ENCODE assay signal across 16 cellular contexts in the genomic region with DNA sequence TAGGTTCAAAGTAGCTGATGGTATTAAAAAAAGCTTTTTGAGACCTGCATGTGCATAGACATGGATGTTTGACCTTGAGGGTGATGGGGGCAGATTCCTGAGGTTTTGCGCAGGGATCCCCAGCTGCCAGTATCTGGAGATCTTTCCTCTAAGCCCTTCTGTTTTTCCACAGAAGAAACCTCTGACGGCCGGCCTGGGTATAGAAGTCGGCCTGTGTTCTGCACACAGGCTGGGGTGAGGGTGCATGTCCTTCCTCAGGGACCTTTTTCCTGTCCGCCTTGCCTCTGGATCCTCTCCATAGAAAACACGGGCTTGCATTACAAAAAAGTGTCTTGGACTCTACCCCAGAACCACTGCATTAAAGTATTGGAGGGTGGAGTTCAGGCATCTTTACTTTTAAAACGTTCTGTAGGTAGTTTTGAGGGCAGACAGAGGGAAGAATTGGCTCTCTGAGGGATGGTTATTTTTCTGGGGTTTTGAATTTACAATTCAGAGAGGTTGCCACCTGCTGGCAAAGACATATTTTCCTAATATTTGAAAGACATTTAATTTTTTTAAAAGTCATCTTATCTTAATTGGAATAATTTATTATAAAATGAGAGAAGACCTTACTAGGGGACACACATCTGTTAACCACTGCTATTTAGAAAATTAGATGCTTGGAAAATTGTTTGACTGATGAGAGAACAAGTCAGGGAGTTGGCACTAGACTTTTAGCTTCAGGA.
A peak's percentile ranks its signal among the peaks of the same experiment; 100 is the strongest.
DNase-seq lines count a peak whose midpoint lies in the region; ATAC-seq and TF ChIP-seq lines count a peak whose summit lies in the region.
"Had no signal": no experiment of that assay in that cellular context is flagged by ENCODE, and none has a peak within 500 bp of the region (broad histone marks: within the 10 kb centered on the region; RNA-seq: fewer than 3 reads in every experiment).

No MANE protein-coding gene starts in this region.

- BruUV-seq in A673 (replicated peaks; lab: Mats Ljungman, UMichigan) = no TSS peak

- H3K4me1 ChIP-seq in A673 (ENCODE audit: insufficient read depth, low read length, poor library complexity, severe bottlenecking) (no peaks in the 10 kb centered on the region), foreskin keratinocyte (no peaks in the 10 kb centered on the region)
- H3K4me1 ChIP-seq: adrenal gland, SJCRH30 had no signal

- DNase-seq in A673 (ENCODE audit: low spot score) (peak; percentile 11), Kasumi-1 (lab: John Stamatoyannopoulos, UW) (peak; percentile 5 to 44), RPMI8226 (peak; percentile 10), foreskin keratinocyte (no peak), GF-D8 (lab: John Stamatoyannopoulos, UW) (no peak), GM03348 (ENCODE audit: low spot score) (no peak)
- DNase-seq: activated effector memory CD4-positive, alpha-beta T cell treated with anti-CD3 and anti-CD28 coated beads, Interleukin-2, amount 50 U/mL, for 16 hours; adrenal gland; MG63; NCI-H187; stimulated activated CD4-positive, alpha-beta T cell treated with anti-CD3 and anti-CD28 coated beads, Interleukin-12 subunit alpha, Interleukin-12 subunit beta, amount 100 ng/mL, for 4 hours; substantia nigra had no signal

- no peaks in the 10 kb centered on the region for H3K9me3 ChIP-seq in A673 (ENCODE audit: low read depth, low read length, poor library complexity, severe bottlenecking)
- H3K9me3 ChIP-seq: adrenal gland, esophagus muscularis mucosa, MG63, SJCRH30 had no signal

- no peaks in the 10 kb centered on the region for H3K36me3 ChIP-seq in A673 (ENCODE audit: insufficient read depth, low read length, poor library complexity, severe bottlenecking)
- H3K36me3 ChIP-seq: adrenal gland, cardiac muscle cell, esophagus muscularis mucosa, MG63, SJCRH30 had no signal

- ATAC-seq in foreskin keratinocyte = no peak
- ATAC-seq in HG02610 (IDR thresholded peaks at IDR 0.05; ENCODE audit: unreplicated experiment) = no peak

- TF ChIP-seq CTCF in A673 (conservative IDR thresholded peaks at IDR 0.05; ENCODE audit: low read depth, low read length) (peak; percentile 51), foreskin keratinocyte (conservative IDR thresholded peaks at IDR 0.05) (peak; percentile 31)

- no peaks in the 10 kb centered on the region for H3K27me3 ChIP-seq in A673 (replicated peaks; ENCODE audit: insufficient read depth, low read depth, low read length, poor library complexity)
- H3K27me3 ChIP-seq in foreskin keratinocyte = no peaks in the 10 kb centered on the region
- H3K27me3 ChIP-seq: adrenal gland, cardiac muscle cell, SJCRH30 had no signal

- CTCF ChIA-PET in A673 (lab: Charles Lee) = no interaction called here

- intact Hi-C loops in A673 (cut with micrococcal nuclease; ENCODE audit: unreplicated experiment) = no loop called here

- H3K27ac ChIP-seq in A673 (ENCODE audit: low read depth, low read length, poor library complexity, severe bottlenecking) (no peak overlapping the region), foreskin keratinocyte (no peak overlapping the region)
- H3K27ac ChIP-seq: adrenal gland, cardiac muscle cell, esophagus muscularis mucosa, SJCRH30 had no signal

- POLR2A ChIA-PET in A673 (lab: Charles Lee; ENCODE audit: low non-redundant PET) = no interaction called here

- no peak overlapping the region for H3K4me3 ChIP-seq in A673 (ENCODE audit: low read depth, low read length, poor library complexity, severe bottlenecking)
- H3K4me3 ChIP-seq: cardiac muscle cell, esophagus muscularis mucosa, MG63, SJCRH30 had no signal

Comparison
In these comparisons a context has a peak if more than half of its experiments do, and no peak if none do; other contexts are left out.
1. DNase-seq: peak in A673 (single experiment), Kasumi-1 (2 of 2) and RPMI8226 (single experiment); none in foreskin keratinocyte (0 of 2), GF-D8 (single experiment) and GM03348 (single experiment).